In genomic region chr18:35501369-35501768, GRCh38 we compare ENCODE assay signal across 1 cellular context.
TF ChIP-seq lines count a peak whose summit lies in the region.

No MANE protein-coding gene starts in this region.

TF ChIP-seq in IMR-90, 13 proteins besides CTCF, POLR2A, EP300 and RAD21:
- no peak for TF ChIP-seq NFE2L2 (IDR thresholded peaks at IDR 0.05; ENCODE audit: low read depth, low read length)
- no peak for TF ChIP-seq MAZ (IDR thresholded peaks at IDR 0.05; ENCODE audit: borderline replicate concordance, low read depth, low read length)
- TF ChIP-seq BHLHE40 (IDR thresholded peaks at IDR 0.05; ENCODE audit: low read depth, low read length): no peak
- no peak for TF ChIP-seq CEBPB (IDR thresholded peaks at IDR 0.05; ENCODE audit: low read depth, low read length)
- no peak for TF ChIP-seq MXI1 (IDR thresholded peaks at IDR 0.05; ENCODE audit: borderline replicate concordance, low read depth, low read length)
- TF ChIP-seq MAFK (IDR thresholded peaks at IDR 0.05; ENCODE audit: low read depth, low read length): no peak
- no peak for TF ChIP-seq ELK1 (IDR thresholded peaks at IDR 0.05; ENCODE audit: borderline replicate concordance, low read depth, low read length)
- no peak for TF ChIP-seq USF2 (IDR thresholded peaks at IDR 0.05; ENCODE audit: low read depth, low read length)
- no peak for TF ChIP-seq RFX5 (IDR thresholded peaks at IDR 0.05; ENCODE audit: low read depth, low read length)
- TF ChIP-seq RCOR1 (IDR thresholded peaks at IDR 0.05; ENCODE audit: insufficient replicate concordance, low read length): no peak
- no peak for TF ChIP-seq SMC3 (IDR thresholded peaks at IDR 0.05; ENCODE audit: low read depth, low read length)
- TF ChIP-seq FOS (IDR thresholded peaks at IDR 0.05; ENCODE audit: low read depth, low read length): no peak
- TF ChIP-seq CHD1 (IDR thresholded peaks at IDR 0.05; ENCODE audit: low read depth, low read length): no peak
